Comparison of ENCODE assay signal across 1 cellular context in genomic region chr3:188003188-188004171, GRCh38.
TF ChIP-seq lines count a peak whose summit lies in the region.

No MANE protein-coding gene starts in this region.

TF ChIP-seq in HepG2, 621 proteins besides CTCF, POLR2A, EP300 and RAD21 (continued from another document and continues in another):
- TF ChIP-seq PRDM15 (CRISPR knock-in tag; IDR thresholded peaks at IDR 0.05) (peak; percentile 72; the same call in 1 of the 2 replicates), NCOR1 (IDR thresholded peaks at IDR 0.05; ENCODE audit: borderline replicate concordance, low read length) (no peak; the same call in 1 of the 2 replicates), JUNB (CRISPR knock-in tag; IDR thresholded peaks at IDR 0.05; ENCODE audit: borderline replicate concordance) (no peak), DPF2 (CRISPR knock-in tag; IDR thresholded peaks at IDR 0.05; ENCODE audit: borderline replicate concordance, low read depth) (peak; percentile 47; the same call in 1 of the 2 replicates), NAIF1 (CRISPR knock-in tag; IDR thresholded peaks at IDR 0.05; ENCODE audit: borderline replicate concordance) (0 out of 2 replicates have a peak, but pooled peaks have one; percentile 9), THAP7 (CRISPR knock-in tag; IDR thresholded peaks at IDR 0.05) (no peak), HNF4A (CRISPR knock-in tag; IDR thresholded peaks at IDR 0.05) (peak; percentile 45), ARID5B (CRISPR knock-in tag; IDR thresholded peaks at IDR 0.05) (peak; percentile 81), AHDC1 (CRISPR knock-in tag; IDR thresholded peaks at IDR 0.05; ENCODE audit: borderline replicate concordance) (peak; percentile 86; the same call in 1 of the 2 replicates), KLF9 (CRISPR knock-in tag; IDR thresholded peaks at IDR 0.05; ENCODE audit: low read depth) (no peak), ZNF83 (CRISPR knock-in tag; IDR thresholded peaks at IDR 0.05; ENCODE audit: borderline replicate concordance) (no peak), HMGXB3 (CRISPR knock-in tag; IDR thresholded peaks at IDR 0.05; ENCODE audit: borderline replicate concordance) (no peak), PITX1 (CRISPR knock-in tag; IDR thresholded peaks at IDR 0.05) (peak; percentile 33), ARNT2 (CRISPR knock-in tag; IDR thresholded peaks at IDR 0.05; ENCODE audit: low read depth) (no peak), ZFX (CRISPR knock-in tag; IDR thresholded peaks at IDR 0.05; ENCODE audit: low read depth) (peak; percentile 77), KDM5A (IDR thresholded peaks at IDR 0.05; ENCODE audit: borderline replicate concordance, low read length) (peak; percentile 41; the same call in 1 of the 2 replicates), CENPBD1 (CRISPR knock-in tag; IDR thresholded peaks at IDR 0.05; ENCODE audit: borderline replicate concordance, low read depth) (no peak), THAP9 (CRISPR knock-in tag; IDR thresholded peaks at IDR 0.05; ENCODE audit: borderline replicate concordance) (peak; percentile 24; the same call in 1 of the 2 replicates), ZNF414 (CRISPR knock-in tag; IDR thresholded peaks at IDR 0.05) (peak; percentile 13; the same call in 1 of the 2 replicates), ZSCAN20 (CRISPR knock-in tag; IDR thresholded peaks at IDR 0.05; ENCODE audit: borderline replicate concordance) (no peak), ZNF317 (CRISPR knock-in tag; IDR thresholded peaks at IDR 0.05) (no peak), ZNF547 (CRISPR knock-in tag; IDR thresholded peaks at IDR 0.05) (no peak; the same call in 1 of the 2 replicates), ZBTB25 (CRISPR knock-in tag; IDR thresholded peaks at IDR 0.05) (no peak; the same call in 1 of the 2 replicates), ZBTB7A (CRISPR knock-in tag; IDR thresholded peaks at IDR 0.05) (no peak)
